ENCODE assay signal across 8 cellular contexts in the genomic region with DNA sequence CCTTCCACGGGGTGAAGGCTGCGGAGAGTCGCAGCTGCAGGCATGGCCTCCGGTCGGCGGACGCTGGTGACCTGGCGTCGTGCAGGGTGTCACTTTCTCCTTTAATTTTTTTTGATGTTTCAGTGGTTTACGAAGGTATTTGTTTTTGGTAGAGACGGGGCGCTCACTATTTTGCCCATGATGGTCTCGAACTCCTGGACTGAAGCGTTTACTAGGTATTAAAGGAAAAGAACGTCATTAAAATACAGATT. TPM values are rescaled to one million over a fixed set of nuclear protein-coding genes. Genes with fewer than 3 reads are reported as not detected.
A peak's percentile ranks its signal among the peaks of the same experiment; 100 is the strongest.
DNase-seq lines count a peak whose midpoint lies in the region; ATAC-seq, FAIRE-seq and TF ChIP-seq lines count a peak whose summit lies in the region.
"Had no signal": no experiment of that assay in that cellular context is flagged by ENCODE, and none has a peak within 500 bp of the region (broad histone marks: within the 10 kb centered on the region; RNA-seq: fewer than 3 reads in every experiment).

No MANE protein-coding gene starts in this region.

- FAIRE-seq in GM12891 (lab: Jason Lieb, UNC), result no peak
- FAIRE-seq: islet of Langerhans had no signal

- no peak overlapping the region for H3K9ac ChIP-seq in HUES48 (ENCODE audit: low read depth, low read length)

- H3K36me3 ChIP-seq in HUES48 (ENCODE audit: control insufficient read depth, insufficient read depth, low read length) (no peaks in the 10 kb centered on the region), WERI-Rb-1 (no peaks in the 10 kb centered on the region), spleen (no peaks in the 10 kb centered on the region)

- no peak overlapping the region for H3K27ac ChIP-seq in HUES48 (ENCODE audit: low read depth, low read length)
- H3K27ac ChIP-seq in WERI-Rb-1, result no peak overlapping the region
- H3K27ac ChIP-seq in spleen, result peak overlapping the region; percentile 1 to 71 (median 66)

- DNase-seq in WERI-Rb-1, result no peak
- no peak for DNase-seq in fibroblast of villous mesenchyme (ENCODE audit: low read depth)
- no peak for DNase-seq in spleen
- DNase-seq in GM12891 (ENCODE audit: insufficient read length, low spot score), result no peak
- DNase-seq in putamen (ENCODE audit: low spot score), result no peak

- 0 out of 2 replicates have a peak, but pooled peaks cover 2% of the 10 kb centered on the region for H3K4me1 ChIP-seq in HUES48 (ENCODE audit: control insufficient read depth, insufficient read depth, low read length)
- H3K4me1 ChIP-seq in spleen, result peaks cover 6 to 54% (median 36%) of the 10 kb centered on the region in 6 donors

- ATAC-seq in HG02571 (IDR thresholded peaks at IDR 0.05; ENCODE audit: unreplicated experiment), result no peak

- intact Hi-C loops in spleen (cut with DNase I; ENCODE audit: low total_unique reads), result no loop called here

- WGBS in spleen, 5 donors, result 1 to 6% (median 3%) methylated on average over 15 of the region's 15 CpGs

- TF ChIP-seq CTCF in WERI-Rb-1 (IDR thresholded peaks at IDR 0.05; ENCODE audit: low read depth, low read length) (no peak), fibroblast of villous mesenchyme (IDR thresholded peaks at IDR 0.05; ENCODE audit: insufficient read depth, low read depth, low read length) (no peak), spleen (IDR thresholded peaks at IDR 0.05 in 8 of 11, conservative IDR thresholded peaks at IDR 0.05 in 3 of 11) (no peak)

- H3K4me3 ChIP-seq in HUES48 (ENCODE audit: low read depth, low read length), result peak overlapping the region; percentile 84
- peak overlapping the region; percentile 85 for H3K4me3 ChIP-seq in WERI-Rb-1 (ENCODE audit: low read depth, low read length)
- peak overlapping the region; percentile 69 for H3K4me3 ChIP-seq in fibroblast of villous mesenchyme (ENCODE audit: low read depth, low read length)
- H3K4me3 ChIP-seq in spleen, result peak overlapping the region; percentile 3 to 74 (median 59)

- H3K27me3 ChIP-seq in HUES48 (ENCODE audit: control insufficient read depth, insufficient read depth, low read length), result peaks cover 13% of the 10 kb centered on the region
- H3K27me3 ChIP-seq in WERI-Rb-1 (ENCODE audit: insufficient read depth, low read depth, severe bottlenecking), result peaks cover 7% of the 10 kb centered on the region
- H3K27me3 ChIP-seq in spleen (replicated peaks in 1 of 7), result peaks cover 0 to 24% (median 0%) of the 10 kb centered on the region in 7 donors

- TF ChIP-seq POLR2A in spleen (IDR thresholded peaks at IDR 0.05), result no peak
- TF ChIP-seq POLR2A in GM12891 (IDR thresholded peaks at IDR 0.05; ENCODE audit: low read depth, low read length), result no peak

- H3K9me3 ChIP-seq in HUES48 (ENCODE audit: control insufficient read depth, insufficient read depth, low read length) (no peaks in the 10 kb centered on the region), WERI-Rb-1 (ENCODE audit: severe bottlenecking) (no peaks in the 10 kb centered on the region), spleen (peaks cover 0 to 38% (median 25%) of the 10 kb centered on the region in 8 donors)

TF ChIP-seq in GM12891, 5 proteins besides CTCF, POLR2A, EP300 and RAD21:
- TF ChIP-seq PAX5 (IDR thresholded peaks at IDR 0.05; ENCODE audit: insufficient read depth, low read length, severe bottlenecking) (no peak), POU2F2 (IDR thresholded peaks at IDR 0.05; ENCODE audit: low read depth, low read length) (no peak), TAF1 (IDR thresholded peaks at IDR 0.05; ENCODE audit: low read depth, low read length) (no peak), SPI1 (IDR thresholded peaks at IDR 0.05; ENCODE audit: low read depth, low read length) (no peak), POLR2AphosphoS5 (IDR thresholded peaks at IDR 0.05; ENCODE audit: low read depth, low read length) (no peak)

RNA-seq across cellular contexts. Expression of a gene that starts 17.1 kb away (rescaled TPM):
- total RNA-seq in fibroblast of villous mesenchyme (3.5 and 5.5 TPM in 2 replicates), spleen (10 to 100 TPM in 1 of 7 donors, 1 to 10 TPM in 6; 6.8 to 11.4 (median 7.9) TPM)
- polyA plus RNA-seq in spleen, result 1 to 10 TPM; 2.4 to 5.9 (median 2.9) TPM
- 3.7 TPM for polyA plus RNA-seq in GM12891 (2012; ENCODE audit: low read depth, missing spikeins)

RNA-seq across cellular contexts. Expression of a gene that starts 36.1 kb away (rescaled TPM):
- total RNA-seq in fibroblast of villous mesenchyme (under 0.01 and 0.43 TPM in 2 replicates), spleen (not detected)
- polyA plus RNA-seq in spleen, result not detected
- not detected for polyA plus RNA-seq in GM12891 (2012; ENCODE audit: low read depth, missing spikeins)

RNA-seq across cellular contexts. Expression of a gene that starts 39.6 kb away (rescaled TPM):
- total RNA-seq in fibroblast of villous mesenchyme (14.2 and 18.4 TPM in 2 replicates), spleen (10 to 100 TPM in 1 of 7 donors, 1 to 10 TPM in 6; 4.1 to 10.4 (median 5.3) TPM)
- 10 to 100 TPM in 1 of 3 donors, 1 to 10 TPM in 2; 3.5 to 14.2 (median 6.9) TPM for polyA plus RNA-seq in spleen
- polyA plus RNA-seq in GM12891 (2012; ENCODE audit: low read depth, missing spikeins), result 0.05 TPM

RNA-seq across cellular contexts. Expression of a gene that starts 52.9 kb away (rescaled TPM):
- under 0.01 TPM in 1 of 2 replicates, not detected in the other for total RNA-seq in fibroblast of villous mesenchyme
- total RNA-seq in spleen, result under 1 TPM in 1 of 7 donors, not detected in 6; 0.85 TPM
- under 1 TPM in 2 of 3 donors, not detected in 1; 0.02 to 0.06 TPM for polyA plus RNA-seq in spleen
- polyA plus RNA-seq in GM12891 (2012; ENCODE audit: low read depth, missing spikeins), result 0.06 TPM

Comparison
In these comparisons a context has a peak if more than half of its experiments do, and no peak if none do; other contexts are left out.
1. H3K27ac ChIP-seq: peak in spleen (8 of 8); none in HUES48 (single experiment) and WERI-Rb-1 (single experiment).
2. Peak in every context shown above with its lines, with median percentiles within 50 percentile points of each other: H3K4me3 ChIP-seq.